ENCODE assay signal across 25 cellular contexts in the genomic region with DNA sequence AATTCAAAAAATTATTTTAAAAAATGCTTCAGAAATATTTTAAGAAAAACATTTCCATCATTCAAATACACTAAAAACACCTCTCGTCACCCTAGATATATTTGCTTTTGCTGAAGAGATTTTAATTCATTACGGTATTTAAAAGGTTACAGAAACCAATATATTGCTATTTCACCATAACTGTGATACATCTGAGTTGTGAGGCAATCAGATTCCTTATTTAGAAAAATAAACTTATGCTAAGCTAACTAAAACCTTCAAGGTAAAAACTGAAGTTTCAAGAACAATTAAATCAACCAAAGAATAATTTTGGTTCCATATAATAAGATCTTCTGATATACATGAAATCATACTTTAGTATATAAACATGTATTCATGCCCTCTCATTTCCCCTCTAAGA.
"Had no signal": no experiment of that assay in that cellular context is flagged by ENCODE, and none has a peak within 500 bp of the region (broad histone marks: within the 10 kb centered on the region; RNA-seq: fewer than 3 reads in every experiment).

No MANE protein-coding gene starts in this region.

- H3K9me3 Mint-ChIP-seq: activated naive CD4-positive, alpha-beta T cell treated with anti-CD3 and anti-CD28 coated beads, Interleukin-2, amount 50 U/mL, for 72 hours; activated T-cell treated with anti-CD3 and anti-CD28 coated beads, Interleukin-2, amount 50 U/mL, for 72 hours; activated T-helper 17 cell treated with anti-CD3 and anti-CD28 coated beads, Interleukin-2, amount 50 U/mL, for 72 hours; brain had no signal

- H3K27ac ChIP-seq: WERI-Rb-1 had no signal

- ATAC-seq: activated CD8-positive, alpha-beta T cell treated with anti-CD3 and anti-CD28 coated beads for 36 hours; activated naive CD4-positive, alpha-beta T cell treated with anti-CD3 and anti-CD28 coated beads, Interleukin-2, amount 50 U/mL, for 72 hours; activated T-cell treated with anti-CD3 and anti-CD28 coated beads, Interleukin-2, amount 50 U/mL, for 72 hours; activated T-helper 17 cell treated with anti-CD3 and anti-CD28 coated beads, Interleukin-2, amount 50 U/mL, for 72 hours had no signal

- H3K27me3 Mint-ChIP-seq: activated CD8-positive, alpha-beta T cell treated with anti-CD3 and anti-CD28 coated beads for 36 hours; activated T-helper 17 cell treated with anti-CD3 and anti-CD28 coated beads, Interleukin-2, amount 50 U/mL, for 72 hours; brain had no signal

- DNase-seq: activated CD4-positive, alpha-beta T cell treated with anti-CD3 and anti-CD28 coated beads for 1 hour; activated CD4-positive, alpha-beta T cell treated with anti-CD3 and anti-CD28 coated beads for 48 hours; activated CD4-positive, CD25-positive, alpha-beta regulatory T cell; activated CD8-positive, alpha-beta T cell treated with anti-CD3 and anti-CD28 coated beads for 36 hours; activated effector memory CD4-positive, alpha-beta T cell treated with anti-CD3 and anti-CD28 coated beads, Interleukin-2, amount 50 U/mL, for 16 hours; activated naive CD4-positive, alpha-beta T cell; activated T-cell treated with anti-CD3 and anti-CD28 coated beads, Interleukin-2, amount 50 U/mL, for 1 hour; activated T-cell treated with anti-CD3 and anti-CD28 coated beads, Interleukin-2, amount 50 U/mL, for 72 hours; caudate nucleus; cerebellar nuclear complex; MM.1S; MV-4-11; NCI-H1092; NCI-H1436 treated with DMSO at 0.1 percent for 48 hours; NCI-H1694 treated with DMSO at 0.1 percent for 48 hours; NCI-H2029; NCI-H345; NCI-H524 treated with DMSO at 0.1 percent for 48 hours; OCI-M1; Right ventricle myocardium superior; T1000; WERI-Rb-1 had no signal

- H3K27ac Mint-ChIP-seq: activated T-cell treated with anti-CD3 and anti-CD28 coated beads, Interleukin-2, amount 50 U/mL, for 72 hours had no signal

- H3K4me3 Mint-ChIP-seq: activated CD8-positive, alpha-beta T cell treated with anti-CD3 and anti-CD28 coated beads for 36 hours; brain had no signal
